Comparison of ENCODE assay signal across 23 cellular contexts in the genomic region with DNA sequence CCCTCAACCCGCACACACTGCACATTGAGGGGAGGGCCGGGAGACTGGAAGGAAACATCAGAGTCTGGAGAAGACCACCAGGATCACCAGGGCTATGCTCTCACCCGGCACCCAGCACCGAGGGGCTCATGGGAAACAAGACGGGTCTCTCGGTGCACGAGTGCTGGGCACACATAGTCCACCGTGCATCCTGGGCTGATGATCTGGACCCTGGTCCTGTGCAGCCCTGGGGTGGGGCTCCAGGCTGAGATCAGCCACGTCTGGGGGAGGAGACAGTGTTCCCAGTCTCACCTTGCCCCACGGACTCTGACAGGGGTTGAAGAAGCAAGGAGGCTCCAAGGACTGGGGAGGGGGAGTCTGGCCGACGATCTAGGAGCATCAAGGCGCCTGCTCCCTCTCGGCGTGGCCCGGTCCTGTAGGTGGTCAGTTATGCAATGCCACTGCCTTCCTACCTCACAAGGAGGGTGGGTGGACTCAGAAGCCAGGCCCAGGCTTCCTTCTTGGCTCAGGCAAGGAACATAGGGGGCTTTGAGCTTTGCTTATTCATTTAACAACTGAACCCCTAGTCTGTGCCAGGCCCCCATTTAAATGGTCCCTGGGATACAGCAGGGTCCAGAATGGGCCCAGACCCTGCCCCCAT. TPM values are rescaled to one million over a fixed set of nuclear protein-coding genes. Genes with fewer than 3 reads are reported as not detected.
DNase-seq lines count a peak whose midpoint lies in the region; ATAC-seq and TF ChIP-seq lines count a peak whose summit lies in the region.
"Had no signal": no experiment of that assay in that cellular context is flagged by ENCODE, and none has a peak within 500 bp of the region (broad histone marks: within the 10 kb centered on the region; RNA-seq: fewer than 3 reads in every experiment).

No MANE protein-coding gene starts in this region.

- intact Hi-C loops in dorsolateral prefrontal cortex (cut with DNase I) = no loop called here
- intact Hi-C loops in sciatic nerve (cut with DNase I) = no loop called here

- no peaks in the 10 kb centered on the region for H3K36me3 Mint-ChIP-seq in activated naive CD4-positive, alpha-beta T cell treated with anti-CD3 and anti-CD28 coated beads, Interleukin-2, amount 10 ng/mL, durations not matched to agents 7 days and 5 days
- H3K36me3 Mint-ChIP-seq: CD14-positive monocyte; CD8-positive, alpha-beta memory T cell had no signal

- H4K20me1 ChIP-seq in BLaER1 = no peaks in the 10 kb centered on the region

- in situ Hi-C loops in GM13976 (cut with MboI; ENCODE audit: low sequenced_read_pairs, unreplicated experiment) = no loop called here

- no peaks in the 10 kb centered on the region for H3K9me3 Mint-ChIP-seq in activated naive CD4-positive, alpha-beta T cell treated with anti-CD3 and anti-CD28 coated beads, Interleukin-2, amount 10 ng/mL, durations not matched to agents 7 days and 5 days
- H3K9me3 Mint-ChIP-seq: CD8-positive, alpha-beta memory T cell had no signal

- peak overlapping the region; percentile 78 for H3K9ac ChIP-seq in BLaER1

- no peak overlapping the region for H3K4me3 Mint-ChIP-seq in activated naive CD4-positive, alpha-beta T cell treated with anti-CD3 and anti-CD28 coated beads, Interleukin-2, amount 10 ng/mL, durations not matched to agents 7 days and 5 days
- H3K4me3 Mint-ChIP-seq: CD8-positive, alpha-beta memory T cell had no signal

- no peaks in the 10 kb centered on the region for H3K27me3 ChIP-seq in BLaER1
- no peaks in the 10 kb centered on the region for H3K27me3 ChIP-seq in H7 (ENCODE audit: control insufficient read depth, insufficient read depth, low read length)
- no peaks in the 10 kb centered on the region for H3K27me3 ChIP-seq in dorsolateral prefrontal cortex

- no peaks in the 10 kb centered on the region for H3K4me1 Mint-ChIP-seq in activated naive CD4-positive, alpha-beta T cell treated with anti-CD3 and anti-CD28 coated beads, Interleukin-2, amount 10 ng/mL, durations not matched to agents 7 days and 5 days
- H3K4me1 Mint-ChIP-seq: CD8-positive, alpha-beta memory T cell had no signal

- no peak for ATAC-seq in sciatic nerve
- ATAC-seq: A549, HepG2 had no signal

- no peak for TF ChIP-seq CTCF in dorsolateral prefrontal cortex (IDR thresholded peaks at IDR 0.05 in 54 of 56, conservative IDR thresholded peaks at IDR 0.05 in 2 of 56; ENCODE audit: low read depth in 1 of 56, partially characterized antibody in 56 of 56)
- TF ChIP-seq CTCF in GM13976 (IDR thresholded peaks at IDR 0.05; ENCODE audit: borderline replicate concordance, control extremely low read depth, extremely low read depth, insufficient read depth, missing control alignments) = no peak

- no peak overlapping the region for H3K27ac Mint-ChIP-seq in activated naive CD4-positive, alpha-beta T cell treated with anti-CD3 and anti-CD28 coated beads, Interleukin-2, amount 10 ng/mL, durations not matched to agents 7 days and 5 days
- H3K27ac Mint-ChIP-seq: CD8-positive, alpha-beta memory T cell had no signal

- DNase-seq in H7 (peak; percentile 39), dorsolateral prefrontal cortex (no peak), sciatic nerve (ENCODE audit: low spot score) (peak; percentile 53), GM13976 (ENCODE audit: low spot score) (no peak), NCI-H345 treated with DMSO at 0.1 percent for 48 hours (lab: John Stamatoyannopoulos, UW; ENCODE audit: unreplicated experiment) (no peak), HK-2 (ENCODE audit: unreplicated experiment) (no peak)
- no peak for DNase-seq in activated naive CD4-positive, alpha-beta T cell treated with anti-CD3 and anti-CD28 coated beads, Interleukin-2, amount 10 ng/mL, durations not matched to agents 7 days and 5 days
- DNase-seq: CD8-positive, alpha-beta memory T cell; DMS 273 treated with DMSO at 0.1 percent for 48 hours; DND-41; Karpas-422; NCI-H1417 treated with DMSO at 0.1 percent for 48 hours; NCI-H1694 treated with DMSO at 0.1 percent for 48 hours; NCI-H2081; NCI-H2227 treated with DMSO at 0.1 percent for 48 hours; NCI-H510A; NCI-H69; SHP77 treated with DMSO at 0.1 percent for 48 hours had no signal

- no peaks in the 10 kb centered on the region for H3K36me3 ChIP-seq in BLaER1
- H3K36me3 ChIP-seq in H7 (replicated peaks; ENCODE audit: control insufficient read depth, insufficient read depth, low read length) = no peaks in the 10 kb centered on the region

- H3K9me3 ChIP-seq in BLaER1 = no peaks in the 10 kb centered on the region
- H3K9me3 ChIP-seq: A549 had no signal

- H3K27ac ChIP-seq in BLaER1 = peak overlapping the region; percentile 86
- H3K27ac ChIP-seq in dorsolateral prefrontal cortex = peak overlapping the region in 15 of 59 donors; percentile 2 to 75 (median 36)
- H3K27ac ChIP-seq: A549, RWPE1 had no signal

- CTCF ChIA-PET in activated naive CD4-positive, alpha-beta T cell treated with anti-CD3 and anti-CD28 coated beads, Interleukin-2, amount 10 ng/mL, durations not matched to agents 7 days and 5 days (lab: Charles Lee) = no interaction called here

- H3K4me1 ChIP-seq in BLaER1 = peaks cover 83% of the 10 kb centered on the region
- H3K4me1 ChIP-seq: A549 had no signal

- peaks cover 6% of the 10 kb centered on the region for H3K27me3 Mint-ChIP-seq in activated naive CD4-positive, alpha-beta T cell treated with anti-CD3 and anti-CD28 coated beads, Interleukin-2, amount 10 ng/mL, durations not matched to agents 7 days and 5 days

- H3K4me2 ChIP-seq in BLaER1 = peak overlapping the region; percentile 100
- H3K4me2 ChIP-seq: A549 had no signal

- H3K4me3 ChIP-seq in BLaER1 (peak overlapping the region; percentile 58), H7 (ENCODE audit: insufficient read depth, low read depth, low read length) (no peak overlapping the region), dorsolateral prefrontal cortex (peak overlapping the region in 30 of 59 donors; percentile 9 to 51 (median 27))
- H3K4me3 ChIP-seq: A549 had no signal

RNA-seq across cellular contexts. Expression of gene CD81, which starts 11.4 kb away (rescaled TPM):
- total RNA-seq in H7 (2014; rRNA removed; shearing (Covaris generic)) = 157 and 165 TPM in 2 replicates
- 100 to 1,000 TPM; 342 to 666 (median 436) TPM for total RNA-seq in dorsolateral prefrontal cortex
- 618 TPM for total RNA-seq in sciatic nerve
- total RNA-seq: HepG2 had no signal

RNA-seq across cellular contexts. Expression of gene TSSC4, which starts 34.9 kb away (rescaled TPM):
- 60.5 and 62.5 TPM in 2 replicates for total RNA-seq in H7 (2014; rRNA removed; shearing (Covaris generic))
- total RNA-seq in dorsolateral prefrontal cortex (10 to 100 TPM; 23.7 to 48.6 (median 34.3) TPM), sciatic nerve (41.0 TPM)

Comparison
In these comparisons a context has a peak if more than half of its experiments do, and no peak if none do; other contexts are left out.
1. DNase-seq: peak in H7 (single experiment) and sciatic nerve (single experiment); none in dorsolateral prefrontal cortex (0 of 10), GM13976 (single experiment), activated naive CD4-positive, alpha-beta T cell treated with anti-CD3 and anti-CD28 coated beads, Interleukin-2, amount 10 ng/mL, durations not matched to agents 7 days and 5 days (single experiment), NCI-H345 treated with DMSO at 0.1 percent for 48 hours (single experiment) and HK-2 (single experiment).